In genomic region chr9:131732061-131732526, GRCh38 we compare ENCODE assay signal across 8 cellular contexts. TPM values are rescaled to one million over a fixed set of nuclear protein-coding genes. Genes with fewer than 3 reads are reported as not detected.
DNase-seq lines count a peak whose midpoint lies in the region; ATAC-seq and TF ChIP-seq lines count a peak whose summit lies in the region.

No MANE protein-coding gene starts in this region.

- H3K27me3 ChIP-seq in colonic mucosa: no peaks in the 10 kb centered on the region

- no peaks in the 10 kb centered on the region for H3K9me3 Mint-ChIP-seq in nephron

- H3K27me3 Mint-ChIP-seq in nephron (ENCODE audit: low read depth): no peaks in the 10 kb centered on the region

- H3K4me3 Mint-ChIP-seq in nephron: peak overlapping the region in 1 of 3 experiments; percentile 30

- peak overlapping the region in 1 of 2 donors; percentile 68 for H3K9ac ChIP-seq in colonic mucosa (ENCODE audit: low read depth in 2 of 2, low read length in 2 of 2)

- no peaks in the 10 kb centered on the region for H3K9me3 ChIP-seq in colonic mucosa

- no peaks in the 10 kb centered on the region for H3K36me3 ChIP-seq in colonic mucosa

- H3K4me1 ChIP-seq in colonic mucosa: peaks cover 38% of the 10 kb centered on the region

- no peak for TF ChIP-seq CTCF in colonic mucosa (IDR thresholded peaks at IDR 0.05)
- no peak for TF ChIP-seq CTCF in nephron (IDR thresholded peaks at IDR 0.05; ENCODE audit: unreplicated experiment in 3 of 3)

- peak overlapping the region in 2 of 3 experiments; percentile 30 to 33 for H3K27ac Mint-ChIP-seq in nephron

- peaks cover 6% of the 10 kb centered on the region for H3K36me3 Mint-ChIP-seq in nephron (ENCODE audit: low read depth)

- peak; percentile 83 for DNase-seq in DMS79 (lab: John Stamatoyannopoulos, UW)
- DNase-seq in NCI-H1694 (lab: John Stamatoyannopoulos, UW): peak; percentile 85
- no peak for DNase-seq in colonic mucosa
- DNase-seq in dermis blood vessel endothelial cell: no peak
- no peak for DNase-seq in SIG-M5 treated with dmso at 0.1 percent for 504 hours (lab: John Stamatoyannopoulos, UW; ENCODE audit: unreplicated experiment)

- peak overlapping the region; percentile 48 for H3K27ac ChIP-seq in colonic mucosa

- intact Hi-C loops in colonic mucosa (cut with DNase I): loop anchor here (10.0 kb wide), 1 partner anchor 87 kb away; no protein-coding TSS in a partner anchor

- H3K4me3 ChIP-seq in colonic mucosa: no peak overlapping the region

- peaks cover 74% of the 10 kb centered on the region for H3K4me1 Mint-ChIP-seq in nephron

- no peak for ATAC-seq in HG03571 (IDR thresholded peaks at IDR 0.05; ENCODE audit: unreplicated experiment)
- no peak for ATAC-seq in GM18498 (IDR thresholded peaks at IDR 0.05; ENCODE audit: unreplicated experiment)

RNA-seq across cellular contexts. Expression of gene RAPGEF1, which starts 7.8 kb away (rescaled TPM):
- 10 to 100 TPM; 47.2 to 58.6 TPM for total RNA-seq in colonic mucosa
- 56.2 and 69.3 TPM in 2 replicates for total RNA-seq in dermis blood vessel endothelial cell

Comparison
In these comparisons a context has a peak if more than half of its experiments do, and no peak if none do; other contexts are left out.
1. DNase-seq: peak in DMS79 (single experiment) and NCI-H1694 (single experiment); none in colonic mucosa (single experiment), dermis blood vessel endothelial cell (single experiment) and SIG-M5 treated with dmso at 0.1 percent for 504 hours (single experiment).